Comparison of ENCODE assay signal across 11 cellular contexts in the genomic region with DNA sequence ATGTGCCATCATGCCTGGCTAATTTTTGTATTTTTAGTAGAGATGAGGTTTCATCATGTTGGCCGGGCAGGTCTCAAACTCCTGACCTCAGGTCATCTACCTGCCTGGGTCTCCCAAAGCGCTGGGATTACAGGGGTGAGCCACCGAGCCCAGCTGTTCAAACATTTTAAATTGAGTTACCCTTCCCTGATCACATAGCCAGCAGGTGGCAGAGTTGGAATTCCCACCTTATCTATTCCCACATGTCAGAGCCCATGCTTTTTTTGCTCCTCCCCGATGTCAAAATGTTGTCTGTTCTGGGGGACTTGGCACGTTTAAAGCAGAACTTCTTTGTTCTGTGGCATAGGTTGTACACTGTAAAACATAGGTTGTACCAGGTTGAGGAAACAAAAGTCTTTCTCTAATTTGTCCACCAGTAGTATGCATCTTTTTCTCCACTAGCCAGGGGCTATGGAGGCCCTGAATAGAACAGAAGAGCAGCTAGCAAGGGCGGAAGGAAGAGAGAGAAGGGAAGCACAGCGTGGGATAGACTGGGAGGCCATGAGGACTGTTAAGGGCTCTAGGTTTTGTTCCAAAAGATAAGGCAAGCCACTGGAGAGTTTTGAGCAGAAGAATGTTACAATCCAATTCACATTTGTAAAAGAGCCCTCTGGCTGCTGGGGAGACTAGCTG. TPM values are rescaled to one million over a fixed set of nuclear protein-coding genes. Genes with fewer than 3 reads are reported as not detected.
DNase-seq lines count a peak whose midpoint lies in the region; ATAC-seq, FAIRE-seq and TF ChIP-seq lines count a peak whose summit lies in the region.
"Had no signal": no experiment of that assay in that cellular context is flagged by ENCODE, and none has a peak within 500 bp of the region (broad histone marks: within the 10 kb centered on the region; RNA-seq: fewer than 3 reads in every experiment).

No MANE protein-coding gene starts in this region.

- no peaks in the 10 kb centered on the region for H4K20me1 ChIP-seq in HepG2 (ENCODE audit: insufficient read depth, low read length)

- CTCF ChIA-PET in HepG2 (lab: Yijun Ruan, JAX; ENCODE audit: low intra/inter-chr PET ratio, low total read pairs), result interaction anchor here (1.2 to 2.7 kb wide), 2 partner anchors 17 to 70 kb away, joined by 9 to 38 read pairs; no protein-coding TSS in a partner anchor

- H2AFZ ChIP-seq in HepG2 (ENCODE audit: low read length), result no peak overlapping the region

- H3K27me3 ChIP-seq in HepG2 (ENCODE audit: control insufficient read depth in 1 of 2, insufficient read depth in 2 of 2, low read length in 2 of 2) (peaks cover 0 to 12% of the 10 kb centered on the region in 2 experiments; a peak in 1 of 5 replicates), tibial artery (peaks cover 0 to 18% of the 10 kb centered on the region in 2 donors)

- ATAC-seq in HepG2 (0 out of 3 replicates have a peak, but pooled peaks have one; percentile 11), HG03159 (IDR thresholded peaks at IDR 0.05; ENCODE audit: unreplicated experiment) (no peak), omental fat pad (ENCODE audit: low FRiP score) (no peak)
- ATAC-seq: activated CD4-positive, CD25-positive, alpha-beta regulatory T cell treated with anti-CD3 and anti-CD28 coated beads, Interleukin-2, amount 50 U/mL, for 24 hours had no signal

- POLR2A ChIA-PET in HepG2 (lab: Yijun Ruan, JAX), result no interaction called here

- no peak overlapping the region for H3K9ac ChIP-seq in HepG2 (ENCODE audit: insufficient read depth, low read depth, low read length)

- TF ChIP-seq EP300 in HepG2 (IDR thresholded peaks at IDR 0.05; ENCODE audit: low read depth in 2 of 2, low read length in 2 of 2) (no peak), HepG2 (CRISPR knock-in tag; IDR thresholded peaks at IDR 0.05; ENCODE audit: borderline replicate concordance) (no peak)

- no peaks in the 10 kb centered on the region for H3K79me2 ChIP-seq in HepG2 (ENCODE audit: insufficient read depth, low read length)

- no peak overlapping the region for H3K4me2 ChIP-seq in HepG2 (ENCODE audit: low read depth, low read length)

- TF ChIP-seq CTCF in HepG2 (CRISPR knock-in tag; IDR thresholded peaks at IDR 0.05) (peak; percentile 65), tibial artery (IDR thresholded peaks at IDR 0.05) (peak in 1 of 2 experiments; percentile 14), omental fat pad (IDR thresholded peaks at IDR 0.05) (no peak)

- no peaks in the 10 kb centered on the region for H3K36me3 ChIP-seq in HepG2 (replicated peaks in 1 of 2; ENCODE audit: control insufficient read depth in 1 of 2, insufficient read depth in 2 of 2, low read length in 2 of 2)
- no peaks in the 10 kb centered on the region for H3K36me3 ChIP-seq in tibial artery

- H3K9me3 ChIP-seq in HepG2 (ENCODE audit: low read length) (peaks cover 17% of the 10 kb centered on the region), tibial artery (peaks cover 0 to 10% (median 7%) of the 10 kb centered on the region in 3 donors)

- in situ Hi-C loops in HepG2 (cut with HindIII; ENCODE audit: extremely low pct_ligation_motif_present, low pct_unique_long_range_greater_than_20kb), result loop anchor here (5.0 kb wide), 1 partner anchor 68 kb away; no protein-coding TSS in a partner anchor

- BruUV-seq in HepG2 (replicated peaks; lab: Mats Ljungman, UMichigan), result no TSS peak

- H3K4me3 ChIP-seq in HepG2 (replicated peaks in 1 of 3; ENCODE audit: insufficient read depth in 1 of 3, low read depth in 2 of 3, low read length in 3 of 3), result no peak overlapping the region
- H3K4me3 ChIP-seq in tibial artery, result no peak overlapping the region

- intact Hi-C loops in HepG2 (cut with micrococcal nuclease; ENCODE audit: unreplicated experiment) (loop anchor here (1.0 kb wide), 1 partner anchor 69 kb away; no protein-coding TSS in a partner anchor), tibial artery (cut with DNase I; ENCODE audit: low total_unique reads) (no loop called here)

- DNase-seq in ELF-1 (ENCODE audit: low read depth, low spot score) (peak; percentile 65), NCI-H2171 (lab: John Stamatoyannopoulos, UW) (peak; percentile 20), dermis blood vessel endothelial cell (peak; percentile 50), HepG2 (ENCODE audit: low spot score) (no peak), D341Med (ENCODE audit: low spot score) (no peak), tibial artery (no peak), omental fat pad (ENCODE audit: low spot score) (no peak)
- DNase-seq: DMS79 had no signal

- no peak for TF ChIP-seq POLR2A in HepG2 (IDR thresholded peaks at IDR 0.05; ENCODE audit: insufficient read depth in 1 of 2, low read depth in 2 of 2, low read length in 2 of 2)

- 30% methylated on average over 7 of the region's 7 CpGs for WGBS in HepG2 (ENCODE audit: low lambda C conversion rate)

- no peak overlapping the region for H3K27ac ChIP-seq in HepG2 (ENCODE audit: extremely low read length, insufficient read depth, low read length)
- H3K27ac ChIP-seq in tibial artery, result no peak overlapping the region

- H3K4me1 ChIP-seq in HepG2 (ENCODE audit: insufficient read depth, low read length), result peaks cover 26% of the 10 kb centered on the region
- H3K4me1 ChIP-seq in tibial artery, result no peaks in the 10 kb centered on the region

- FAIRE-seq in HepG2 (lab: Jason Lieb, UNC), result no peak

- TF ChIP-seq RAD21 in HepG2 (CRISPR knock-in tag; IDR thresholded peaks at IDR 0.05), result peak; percentile 53; the same call in 1 of the 2 replicates

TF ChIP-seq in HepG2, 621 proteins besides CTCF, POLR2A, EP300 and RAD21 (continues in another document):
- TF ChIP-seq SAP130 (CRISPR knock-in tag; IDR thresholded peaks at IDR 0.05; ENCODE audit: low read depth) (peak; percentile 39), FOSL2 (CRISPR knock-in tag; IDR thresholded peaks at IDR 0.05) (0 out of 2 replicates have a peak, but pooled peaks have one; percentile 10), ZNF713 (CRISPR knock-in tag; IDR thresholded peaks at IDR 0.05) (no peak), STAG1 (CRISPR knock-in tag; IDR thresholded peaks at IDR 0.05) (peak; percentile 56), ZNF12 (CRISPR knock-in tag; IDR thresholded peaks at IDR 0.05) (0 out of 2 replicates have a peak, but pooled peaks have one; percentile 32), SP1 (IDR thresholded peaks at IDR 0.05) (no peak), SP1 (CRISPR knock-in tag; IDR thresholded peaks at IDR 0.05) (no peak)

RNA-seq across cellular contexts. Expression of a gene that starts 7.3 kb away (rescaled TPM):
- total RNA-seq in dermis blood vessel endothelial cell (0.05 TPM in 1 of 2 replicates, not detected in the other), HepG2 (2016; rRNA removed; fragmentation: Illumina TruSeq; extraction: Trizol) (0.20 TPM in 1 of 2 replicates, not detected in the other), omental fat pad (10 to 100 TPM in 2 of 4 donors, 1 to 10 TPM in 1, under 1 TPM in 1; 0.95 to 59.9 (median 7.0) TPM)
- total RNA-seq in HepG2 (2016; cell fraction: cytosol; rRNA removed; fragmentation: Illumina TruSeq; extraction: Trizol; ENCODE audit: low read depth), result not detected in 2 replicates
- 0.06 TPM in 1 of 2 replicates, not detected in the other for total RNA-seq in HepG2 (2016; cell fraction: insoluble cytoplasmic fraction; rRNA removed; fragmentation: Illumina TruSeq; extraction: Trizol)
- 0.09 TPM in 1 of 2 replicates, not detected in the other for total RNA-seq in HepG2 (2016; cell fraction: membrane; rRNA removed; fragmentation: Illumina TruSeq; extraction: Trizol)
- total RNA-seq in HepG2 (2016; cell fraction: nucleus; rRNA removed; fragmentation: Illumina TruSeq; extraction: Trizol), result not detected in 2 replicates
- 0.07 and 0.26 TPM in 2 replicates for polyA plus RNA-seq in HepG2 (2011; rRNA removed)
- 0.17 and 0.32 TPM in 2 replicates for polyA plus RNA-seq in HepG2 (2011; cell fraction: cytosol; rRNA removed)
- 0.08 and 0.14 TPM in 2 replicates for polyA plus RNA-seq in HepG2 (2011; cell fraction: nucleus; rRNA removed)
- 0.20 TPM in 1 of 2 replicates, not detected in the other for polyA plus RNA-seq in HepG2 (2012)
- polyA plus RNA-seq in HepG2 (2016; cell fraction: cytosol; fragmentation: Illumina TruSeq; extraction: Trizol; ENCODE audit: low read depth), result 0.08 TPM in 1 of 2 replicates, not detected in the other
- not detected in 2 replicates for polyA plus RNA-seq in HepG2 (2016; cell fraction: insoluble cytoplasmic fraction; fragmentation: Illumina TruSeq; extraction: Trizol; ENCODE audit: low read depth)
- polyA plus RNA-seq in HepG2 (2016; cell fraction: membrane; fragmentation: Illumina TruSeq; extraction: Trizol; ENCODE audit: low read depth), result 0.10 TPM in 1 of 2 replicates, not detected in the other
- polyA plus RNA-seq in HepG2 (2016; cell fraction: nucleus; fragmentation: Illumina TruSeq; extraction: Trizol; ENCODE audit: insufficient read depth, low read depth), result not detected in 2 replicates
- polyA minus RNA-seq in HepG2 (2011; rRNA and poly(A)+ RNA removed; ENCODE audit: low replicate concordance), result 0.72 TPM in 1 of 2 replicates, not detected in the other
- polyA minus RNA-seq in HepG2 (2011; cell fraction: cytosol; rRNA and poly(A)+ RNA removed), result not detected in 2 replicates
- not detected in 2 replicates for polyA minus RNA-seq in HepG2 (2011; cell fraction: nucleus; rRNA and poly(A)+ RNA removed)
- total RNA-seq: glomerular endothelial cell had no signal

RNA-seq across cellular contexts. Expression of a gene that starts 35.0 kb away (rescaled TPM):
- total RNA-seq in dermis blood vessel endothelial cell (not detected in 2 replicates), HepG2 (2016; rRNA removed; fragmentation: Illumina TruSeq; extraction: Trizol) (not detected in 2 replicates), omental fat pad (under 1 TPM in 2 of 4 donors, not detected in 2; 0.63 to 0.74 TPM)
- not detected in 2 replicates for total RNA-seq in HepG2 (2016; cell fraction: cytosol; rRNA removed; fragmentation: Illumina TruSeq; extraction: Trizol; ENCODE audit: low read depth)
- not detected in 2 replicates for total RNA-seq in HepG2 (2016; cell fraction: insoluble cytoplasmic fraction; rRNA removed; fragmentation: Illumina TruSeq; extraction: Trizol)
- total RNA-seq in HepG2 (2016; cell fraction: membrane; rRNA removed; fragmentation: Illumina TruSeq; extraction: Trizol), result not detected in 2 replicates
- total RNA-seq in HepG2 (2016; cell fraction: nucleus; rRNA removed; fragmentation: Illumina TruSeq; extraction: Trizol), result not detected in 2 replicates
- not detected in 2 replicates for polyA plus RNA-seq in HepG2 (2011; rRNA removed)
- not detected in 2 replicates for polyA plus RNA-seq in HepG2 (2011; cell fraction: cytosol; rRNA removed)
- not detected in 2 replicates for polyA plus RNA-seq in HepG2 (2011; cell fraction: nucleus; rRNA removed)
- polyA plus RNA-seq in HepG2 (2012), result not detected in 2 replicates
- not detected in 2 replicates for polyA plus RNA-seq in HepG2 (2016; cell fraction: cytosol; fragmentation: Illumina TruSeq; extraction: Trizol; ENCODE audit: low read depth)
- polyA plus RNA-seq in HepG2 (2016; cell fraction: insoluble cytoplasmic fraction; fragmentation: Illumina TruSeq; extraction: Trizol; ENCODE audit: low read depth), result not detected in 2 replicates
- not detected in 2 replicates for polyA plus RNA-seq in HepG2 (2016; cell fraction: membrane; fragmentation: Illumina TruSeq; extraction: Trizol; ENCODE audit: low read depth)
- not detected in 2 replicates for polyA plus RNA-seq in HepG2 (2016; cell fraction: nucleus; fragmentation: Illumina TruSeq; extraction: Trizol; ENCODE audit: insufficient read depth, low read depth)
- polyA minus RNA-seq in HepG2 (2011; rRNA and poly(A)+ RNA removed; ENCODE audit: low replicate concordance), result not detected in 2 replicates
- not detected in 2 replicates for polyA minus RNA-seq in HepG2 (2011; cell fraction: cytosol; rRNA and poly(A)+ RNA removed)
- not detected in 2 replicates for polyA minus RNA-seq in HepG2 (2011; cell fraction: nucleus; rRNA and poly(A)+ RNA removed)
- total RNA-seq: glomerular endothelial cell had no signal

Comparison
In these comparisons a context has a peak if more than half of its experiments do, and no peak if none do; other contexts are left out.
1. DNase-seq: peak in ELF-1 (single experiment), NCI-H2171 (single experiment) and dermis blood vessel endothelial cell (single experiment); none in HepG2 (single experiment), D341Med (single experiment), tibial artery (0 of 2) and omental fat pad (single experiment).